In the genomic region with DNA sequence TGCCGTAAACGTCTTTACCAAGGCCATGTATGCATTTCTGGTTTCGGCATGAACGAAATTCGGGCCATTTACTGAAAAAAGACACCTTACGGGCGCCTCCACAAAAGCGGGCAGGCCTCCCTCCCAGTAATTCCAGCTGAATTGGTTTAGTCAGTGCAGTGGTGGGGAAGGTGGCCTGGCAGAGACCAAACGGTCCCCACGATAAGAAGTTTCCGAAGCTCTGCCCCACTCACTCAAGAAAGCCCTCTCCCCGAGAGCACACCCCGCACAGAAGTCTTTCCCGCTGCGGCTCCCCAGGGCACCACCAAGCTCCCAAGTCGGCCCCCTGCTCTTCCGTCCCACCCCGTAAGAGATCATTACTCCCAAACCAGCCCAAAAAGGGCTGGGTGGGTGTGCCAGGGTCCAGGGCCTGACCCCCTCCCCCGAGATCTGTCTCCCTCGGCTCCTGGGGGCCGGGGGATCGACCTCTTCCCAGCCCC, we compare ENCODE assay signal across 8 cellular contexts.
A peak's percentile ranks its signal among the peaks of the same experiment; 100 is the strongest.
DNase-seq lines count a peak whose midpoint lies in the region; ATAC-seq, FAIRE-seq and TF ChIP-seq lines count a peak whose summit lies in the region.

No MANE protein-coding gene starts in this region.

- H3K4me1 ChIP-seq in A673 (ENCODE audit: insufficient read depth, low read length, poor library complexity, severe bottlenecking) (peaks cover 7% of the 10 kb centered on the region), MM.1S (ENCODE audit: low read length) (peaks cover 16% of the 10 kb centered on the region), kidney (ENCODE audit: control insufficient read depth in 1 of 2, insufficient read depth in 1 of 2, low read depth in 1 of 2, low read length in 2 of 2) (peaks cover 11 to 22% of the 10 kb centered on the region in 2 donors)

- intact Hi-C loops in A673 (cut with micrococcal nuclease; ENCODE audit: unreplicated experiment), result no loop called here
- intact Hi-C loops in kidney (cut with DNase I), result no loop called here

- H3K27ac ChIP-seq in A673 (ENCODE audit: low read depth, low read length, poor library complexity, severe bottlenecking), result peak overlapping the region; percentile 77
- peak overlapping the region; percentile 34; the same call in 1 of the 2 replicates for H3K27ac ChIP-seq in MM.1S (ENCODE audit: low read length)
- H3K27ac ChIP-seq in kidney (ENCODE audit: low read depth in 2 of 2, low read length in 2 of 2), result peak overlapping the region; percentile 81 to 83

- in situ Hi-C loops in astrocyte of the spinal cord (cut with HindIII; ENCODE audit: low sequenced_read_pairs), result no loop called here

- H3K9me3 Mint-ChIP-seq in stimulated activated naive B cell treated with anti-CD40 and anti-IgM and Interleukin-4, amounts not matched to agents 10 μg/mL and 1 μg/mL and 100 μg/mL, for 72 hours, result no peaks in the 10 kb centered on the region

- no peaks in the 10 kb centered on the region for H3K27me3 ChIP-seq in A673 (replicated peaks; ENCODE audit: insufficient read depth, low read depth, low read length, poor library complexity)
- no peaks in the 10 kb centered on the region for H3K27me3 ChIP-seq in MM.1S (replicated peaks; ENCODE audit: insufficient read depth, low read length)

- BruUV-seq in A673 (replicated peaks; lab: Mats Ljungman, UMichigan), result no TSS peak

- peaks cover 27 to 39% of the 10 kb centered on the region in 2 donors for H3K4me1 Mint-ChIP-seq in stimulated activated naive B cell treated with anti-CD40 and anti-IgM and Interleukin-4, amounts not matched to agents 10 μg/mL and 1 μg/mL and 100 μg/mL, for 72 hours

- H4K20me1 ChIP-seq in MM.1S (ENCODE audit: insufficient read depth, low read length), result no peaks in the 10 kb centered on the region

- H3K9ac ChIP-seq in MM.1S (ENCODE audit: low read length), result peak overlapping the region; percentile 79
- H3K9ac ChIP-seq in kidney (ENCODE audit: low read length in 2 of 2), result peak overlapping the region; percentile 83 to 84

- FAIRE-seq in kidney (lab: Jason Lieb, UNC), result no peak

- H3K9me3 ChIP-seq in A673 (ENCODE audit: low read depth, low read length, poor library complexity, severe bottlenecking) (no peaks in the 10 kb centered on the region), MM.1S (replicated peaks; ENCODE audit: insufficient read depth, low read length) (no peaks in the 10 kb centered on the region), kidney (ENCODE audit: control insufficient read depth in 1 of 2, low read length in 2 of 2) (no peaks in the 10 kb centered on the region)

- no peaks in the 10 kb centered on the region for H3K27me3 Mint-ChIP-seq in stimulated activated naive B cell treated with anti-CD40 and anti-IgM and Interleukin-4, amounts not matched to agents 10 μg/mL and 1 μg/mL and 100 μg/mL, for 72 hours

- H3K36me3 Mint-ChIP-seq in stimulated activated naive B cell treated with anti-CD40 and anti-IgM and Interleukin-4, amounts not matched to agents 10 μg/mL and 1 μg/mL and 100 μg/mL, for 72 hours, result no peaks in the 10 kb centered on the region

- H3K4me2 ChIP-seq in MM.1S (ENCODE audit: low read depth, low read length), result peak overlapping the region; percentile 89

- DNase-seq in A673 (ENCODE audit: low spot score) (peak; percentile 35), MM.1S (peak; percentile 10), astrocyte of the spinal cord (ENCODE audit: low read depth, low spot score) (peak; percentile 17), kidney (no peak), NCI-H2196 treated with DMSO at 0.1 percent for 48 hours (lab: John Stamatoyannopoulos, UW; ENCODE audit: unreplicated experiment) (no peak), COLO668 (lab: John Stamatoyannopoulos, UW; ENCODE audit: unreplicated experiment) (no peak)
- no peak for DNase-seq in stimulated activated naive B cell treated with anti-CD40 and anti-IgM and Interleukin-4, amounts not matched to agents 10 μg/mL and 1 μg/mL and 100 μg/mL, for 72 hours

- no peaks in the 10 kb centered on the region for H3K36me3 ChIP-seq in A673 (ENCODE audit: insufficient read depth, low read length, poor library complexity, severe bottlenecking)
- 0 out of 2 replicates have a peak, but pooled peaks cover 2% of the 10 kb centered on the region for H3K36me3 ChIP-seq in MM.1S (replicated peaks; ENCODE audit: insufficient read depth, low read length)
- no peaks in the 10 kb centered on the region for H3K36me3 ChIP-seq in kidney (ENCODE audit: control insufficient read depth in 1 of 2, insufficient read depth in 2 of 2, low read length in 2 of 2)

- peak overlapping the region; percentile 85 to 95 for H3K4me3 Mint-ChIP-seq in stimulated activated naive B cell treated with anti-CD40 and anti-IgM and Interleukin-4, amounts not matched to agents 10 μg/mL and 1 μg/mL and 100 μg/mL, for 72 hours

- peaks cover 49% of the 10 kb centered on the region for H3K79me2 ChIP-seq in MM.1S (ENCODE audit: low read length)

- H3K9me2 ChIP-seq in MM.1S (replicated peaks; ENCODE audit: insufficient read depth, low read length), result no peaks in the 10 kb centered on the region

- H2AFZ ChIP-seq in MM.1S (ENCODE audit: low read length), result peak overlapping the region; percentile 89

- no peak for TF ChIP-seq CTCF in A673 (conservative IDR thresholded peaks at IDR 0.05; ENCODE audit: low read depth, low read length)
- TF ChIP-seq CTCF in MM.1S (IDR thresholded peaks at IDR 0.05; ENCODE audit: low read length), result no peak
- no peak for TF ChIP-seq CTCF in astrocyte of the spinal cord (IDR thresholded peaks at IDR 0.05; ENCODE audit: low read depth, low read length)
- TF ChIP-seq CTCF in kidney (IDR thresholded peaks at IDR 0.05; ENCODE audit: borderline replicate concordance, extremely low read depth, insufficient read depth), result no peak

- POLR2A ChIA-PET in A673 (lab: Charles Lee; ENCODE audit: low non-redundant PET), result no interaction called here

- H3F3A ChIP-seq in MM.1S (ENCODE audit: insufficient read depth, low read length), result peaks cover 9% of the 10 kb centered on the region

- H3K27ac Mint-ChIP-seq in stimulated activated naive B cell treated with anti-CD40 and anti-IgM and Interleukin-4, amounts not matched to agents 10 μg/mL and 1 μg/mL and 100 μg/mL, for 72 hours, result peak overlapping the region; percentile 83

- H3K4me3 ChIP-seq in A673 (ENCODE audit: low read depth, low read length, poor library complexity, severe bottlenecking), result peak overlapping the region; percentile 97
- H3K4me3 ChIP-seq in MM.1S (ENCODE audit: low read length), result peak overlapping the region; percentile 98
- peak overlapping the region; percentile 91 for H3K4me3 ChIP-seq in astrocyte of the spinal cord (ENCODE audit: low read depth, low read length)
- H3K4me3 ChIP-seq in kidney (ENCODE audit: low read length in 2 of 2), result peak overlapping the region; percentile 90

- CTCF ChIA-PET in A673 (lab: Charles Lee), result no interaction called here

- ATAC-seq in GM18511 (IDR thresholded peaks at IDR 0.05; ENCODE audit: unreplicated experiment), result peak; percentile 5
- no peak for ATAC-seq in stimulated activated naive B cell treated with anti-CD40 and anti-IgM and Interleukin-4, amounts not matched to agents 10 μg/mL and 1 μg/mL and 100 μg/mL, for 72 hours (replicated peaks)

Comparison
In these comparisons a context has a peak if more than half of its experiments do, and no peak if none do; other contexts are left out.
1. DNase-seq: peak in A673 (single experiment), MM.1S (single experiment) and astrocyte of the spinal cord (single experiment); none in kidney (single experiment), stimulated activated naive B cell treated with anti-CD40 and anti-IgM and Interleukin-4, amounts not matched to agents 10 μg/mL and 1 μg/mL and 100 μg/mL, for 72 hours (single experiment), NCI-H2196 treated with DMSO at 0.1 percent for 48 hours (single experiment) and COLO668 (single experiment).
2. Peak in every context shown above with its lines, with median percentiles within 50 percentile points of each other: H3K27ac ChIP-seq and H3K4me3 ChIP-seq.